Comparison of ENCODE assay signal across 9 cellular contexts in genomic region chr1:236284291-236284711, GRCh38. TPM values are rescaled to one million over a fixed set of nuclear protein-coding genes. Genes with fewer than 3 reads are reported as not detected.
DNase-seq lines count a peak whose midpoint lies in the region; ATAC-seq and TF ChIP-seq lines count a peak whose summit lies in the region.
"Had no signal": no experiment of that assay in that cellular context is flagged by ENCODE, and none has a peak within 500 bp of the region (broad histone marks: within the 10 kb centered on the region; RNA-seq: fewer than 3 reads in every experiment).

No MANE protein-coding gene starts in this region.

- no peaks in the 10 kb centered on the region for H3K9me3 Mint-ChIP-seq in activated naive CD8-positive, alpha-beta T cell (ENCODE audit: low read depth)

- H3K27me3 Mint-ChIP-seq in activated naive CD8-positive, alpha-beta T cell, result no peaks in the 10 kb centered on the region

- peak overlapping the region; percentile 55 for H3K4me3 Mint-ChIP-seq in activated naive CD8-positive, alpha-beta T cell

- ATAC-seq in GM21423 (IDR thresholded peaks at IDR 0.05; ENCODE audit: unreplicated experiment), result peak; percentile 41
- ATAC-seq in HG03521 (IDR thresholded peaks at IDR 0.05; ENCODE audit: unreplicated experiment), result peak; percentile 28
- no peak for ATAC-seq in heart left ventricle
- ATAC-seq in mucosa of descending colon, result no peak

- intact Hi-C loops in heart left ventricle (cut with DNase I) (loop anchor here in 5 of 10 donors (5.0 to 10.0 kb wide), 8 partner anchors 140 to 780 kb away; partner anchors contain the start of genes GPR137B (in 2 of the 5), B3GALNT2 (in 1 of the 5), LGALS8 (in 1 of the 5) and MTR (in 1 of the 5)), mucosa of descending colon (cut with DNase I, micrococcal nuclease) (no loop called here)

- H3K9me3 ChIP-seq in tibial nerve, result no peaks in the 10 kb centered on the region
- no peaks in the 10 kb centered on the region for H3K9me3 ChIP-seq in heart left ventricle
- H3K9me3 ChIP-seq in mucosa of descending colon, result no peaks in the 10 kb centered on the region

- DNase-seq in GM13976 (ENCODE audit: low spot score) (peak; percentile 66), tibial nerve (ENCODE audit: low spot score in 2 of 2) (no peak), heart left ventricle (no peak), GM19240 (ENCODE audit: insufficient read length, low spot score) (no peak), mucosa of descending colon (no peak)

- in situ Hi-C loops in GM13976 (cut with MboI; ENCODE audit: low sequenced_read_pairs, unreplicated experiment), result no loop called here

- H3K4me3 ChIP-seq in tibial nerve, result no peak overlapping the region
- H3K4me3 ChIP-seq in heart left ventricle, result no peak overlapping the region
- H3K4me3 ChIP-seq in mucosa of descending colon, result no peak overlapping the region

- H3K4me1 ChIP-seq in tibial nerve (peaks cover 0 to 14% (median 2%) of the 10 kb centered on the region in 4 donors), heart left ventricle (peaks cover 0 to 18% (median 6%) of the 10 kb centered on the region in 12 donors), mucosa of descending colon (ENCODE audit: low read depth) (peaks cover 4% of the 10 kb centered on the region)

- H3K36me3 ChIP-seq in tibial nerve, result no peaks in the 10 kb centered on the region
- H3K36me3 ChIP-seq in heart left ventricle, result no peaks in the 10 kb centered on the region
- H3K36me3 ChIP-seq in mucosa of descending colon (ENCODE audit: low read depth), result no peaks in the 10 kb centered on the region

- WGBS in tibial nerve, 2 donors, result 43 to 53% methylated on average over 2 of the region's 2 CpGs
- 61 to 77% (median 69%) methylated on average over 2 of the region's 2 CpGs for WGBS in heart left ventricle, 4 donors

- H3K27ac ChIP-seq in tibial nerve, result no peak overlapping the region
- H3K27ac ChIP-seq in heart left ventricle, result no peak overlapping the region

- H3K27ac Mint-ChIP-seq in activated naive CD8-positive, alpha-beta T cell, result peak overlapping the region; percentile 76

- TF ChIP-seq EP300 in tibial nerve (IDR thresholded peaks at IDR 0.05), result no peak

- TF ChIP-seq POLR2A in tibial nerve (IDR thresholded peaks at IDR 0.05), result no peak
- no peak for TF ChIP-seq POLR2A in heart left ventricle (IDR thresholded peaks at IDR 0.05)

- peaks cover 38% of the 10 kb centered on the region for H3K4me1 Mint-ChIP-seq in activated naive CD8-positive, alpha-beta T cell (ENCODE audit: low read depth)

- H3K27me3 ChIP-seq in tibial nerve (peaks cover 0 to 9% of the 10 kb centered on the region in 2 donors), heart left ventricle (peaks cover 0 to 9% (median 0%) of the 10 kb centered on the region in 9 donors)

- no peaks in the 10 kb centered on the region for H3K36me3 Mint-ChIP-seq in activated naive CD8-positive, alpha-beta T cell

- no peak for TF ChIP-seq CTCF in GM13976 (IDR thresholded peaks at IDR 0.05; ENCODE audit: borderline replicate concordance, control extremely low read depth, extremely low read depth, insufficient read depth, missing control alignments)
- no peak for TF ChIP-seq CTCF in tibial nerve (IDR thresholded peaks at IDR 0.05)
- no peak for TF ChIP-seq CTCF in heart left ventricle (IDR thresholded peaks at IDR 0.05)
- TF ChIP-seq CTCF in mucosa of descending colon (IDR thresholded peaks at IDR 0.05), result no peak

RNA-seq across cellular contexts. Expression of gene ERO1B, which starts 2.5 kb away (rescaled TPM):
- total RNA-seq in tibial nerve (10 to 100 TPM; 12.9 to 16.6 (median 14.5) TPM), heart left ventricle (10 to 100 TPM in 3 of 9 donors, 1 to 10 TPM in 6; 6.1 to 11.4 (median 6.9) TPM), mucosa of descending colon (1 to 10 TPM; 1.6 to 8.4 (median 3.0) TPM)
- polyA plus RNA-seq in heart left ventricle, result 10 to 100 TPM in 1 of 2 donors, 1 to 10 TPM in 1; 3.6 to 13.9 TPM
- total RNA-seq: HT-29 had no signal

Comparison
In these comparisons a context has a peak if more than half of its experiments do, and no peak if none do; other contexts are left out.
1. ATAC-seq: peak in GM21423 (single experiment) and HG03521 (single experiment); none in heart left ventricle (0 of 4) and mucosa of descending colon (single experiment).